In the genomic region with DNA sequence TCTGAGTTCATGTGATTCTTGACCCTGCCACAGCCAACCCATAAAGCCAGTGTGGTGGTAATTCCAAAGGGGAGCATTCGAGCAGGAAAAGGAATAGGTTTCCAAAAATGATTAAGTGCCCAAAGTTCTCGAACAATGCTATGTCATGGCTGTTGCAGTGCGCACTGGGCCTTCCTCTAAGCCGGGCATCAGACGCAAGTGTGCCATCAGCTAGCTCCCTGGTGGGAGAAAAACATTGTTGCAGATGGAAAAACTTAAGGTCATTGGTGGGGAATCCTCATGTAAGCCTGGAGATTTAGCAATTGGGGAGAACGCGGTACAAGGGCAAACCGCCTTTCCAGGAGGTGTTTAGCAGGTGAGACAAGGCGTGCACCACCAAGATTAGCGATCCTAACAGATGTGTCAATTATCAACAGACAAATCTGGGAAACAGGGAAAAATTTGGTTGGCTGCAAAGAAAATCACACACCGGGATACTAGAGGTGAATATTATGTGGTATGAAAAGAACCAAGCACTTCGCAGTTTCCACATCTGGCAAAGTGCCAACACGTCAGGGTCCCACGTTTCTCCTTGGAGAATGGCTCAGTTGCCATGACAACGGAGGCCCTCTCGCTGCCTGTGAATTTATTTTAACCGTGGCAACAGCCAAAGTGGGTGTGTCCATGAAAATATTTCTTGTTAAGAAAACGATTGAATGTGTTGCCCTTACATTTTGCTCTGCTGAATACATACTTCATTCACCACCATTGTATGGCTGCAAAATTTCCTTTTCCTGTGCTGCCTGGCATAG, we compare ENCODE assay signal across 11 cellular contexts.
A peak's percentile ranks its signal among the peaks of the same experiment; 100 is the strongest.
DNase-seq lines count a peak whose midpoint lies in the region; ATAC-seq and TF ChIP-seq lines count a peak whose summit lies in the region.
"Had no signal": no experiment of that assay in that cellular context is flagged by ENCODE, and none has a peak within 500 bp of the region (broad histone marks: within the 10 kb centered on the region; RNA-seq: fewer than 3 reads in every experiment).

No MANE protein-coding gene starts in this region.

- no peak overlapping the region for H3K4me3 Mint-ChIP-seq in GM23338
- H3K4me3 Mint-ChIP-seq: CD4-positive, CD25-positive, alpha-beta regulatory T cell had no signal

- H3K4me1 ChIP-seq in A673 (ENCODE audit: insufficient read depth, low read length, poor library complexity, severe bottlenecking) (peaks cover 13% of the 10 kb centered on the region), GM23338 (ENCODE audit: insufficient read depth) (peaks cover 18% of the 10 kb centered on the region)

- no peak for TF ChIP-seq CTCF in A673 (conservative IDR thresholded peaks at IDR 0.05; ENCODE audit: low read depth, low read length)
- no peak for TF ChIP-seq CTCF in GM23338 (conservative IDR thresholded peaks at IDR 0.05; ENCODE audit: low read depth in 2 of 2)

- H3K9me3 Mint-ChIP-seq in GM23338: no peaks in the 10 kb centered on the region
- H3K9me3 Mint-ChIP-seq: CD4-positive, CD25-positive, alpha-beta regulatory T cell had no signal

- no peak overlapping the region for H2AFZ ChIP-seq in GM23338

- H3K27ac Mint-ChIP-seq in GM23338: peak overlapping the region; percentile 64; the same call in 1 of the 2 replicates

- ATAC-seq in GM23338 (no peak), HG03432 (IDR thresholded peaks at IDR 0.05; ENCODE audit: unreplicated experiment) (no peak), GM21825 (IDR thresholded peaks at IDR 0.05; ENCODE audit: unreplicated experiment) (no peak)

- peaks cover 6% of the 10 kb centered on the region for H3K27me3 Mint-ChIP-seq in GM23338 (ENCODE audit: insufficient read depth, low read depth, poor library complexity)
- H3K27me3 Mint-ChIP-seq: CD4-positive, CD25-positive, alpha-beta regulatory T cell had no signal

- no peak overlapping the region for H3K4me3 ChIP-seq in A673 (ENCODE audit: low read depth, low read length, poor library complexity, severe bottlenecking)
- no peak overlapping the region for H3K4me3 ChIP-seq in GM23338

- H3K36me3 Mint-ChIP-seq in GM23338 (ENCODE audit: low read depth): no peaks in the 10 kb centered on the region; the same call in 2 of the 3 replicates

- no peaks in the 10 kb centered on the region for H4K20me1 ChIP-seq in GM23338 (replicated peaks; ENCODE audit: insufficient read depth)

- H3K27me3 ChIP-seq in A673 (replicated peaks; ENCODE audit: insufficient read depth, low read depth, low read length, poor library complexity): no peaks in the 10 kb centered on the region
- H3K27me3 ChIP-seq in GM23338 (ENCODE audit: insufficient read depth): no peaks in the 10 kb centered on the region

- H3K36me3 ChIP-seq in A673 (ENCODE audit: insufficient read depth, low read length, poor library complexity, severe bottlenecking): no peaks in the 10 kb centered on the region
- no peaks in the 10 kb centered on the region for H3K36me3 ChIP-seq in GM23338 (ENCODE audit: insufficient read depth)

- peaks cover 2% of the 10 kb centered on the region; the same call in 1 of the 2 replicates for H3F3A ChIP-seq in GM23338 (replicated peaks; ENCODE audit: low read depth)

- H3K79me2 ChIP-seq in GM23338 (replicated peaks; ENCODE audit: insufficient read depth): no peaks in the 10 kb centered on the region

- CTCF ChIA-PET in A673 (lab: Charles Lee): no interaction called here

- H3K4me1 Mint-ChIP-seq in GM23338: peaks cover 70% of the 10 kb centered on the region

- DNase-seq in A673 (ENCODE audit: low spot score) (peak; percentile 76), GM23338 (ENCODE audit: low spot score) (peak; percentile 70), inferior parietal cortex (ENCODE audit: extremely low spot score) (peak; percentile 47), NCI-H1694 treated with DMSO at 0.1 percent for 48 hours (lab: John Stamatoyannopoulos, UW) (no peak), HuH-7 (ENCODE audit: low spot score) (no peak)
- peak; percentile 46 for DNase-seq in activated CD8-positive, alpha-beta memory T cell treated with anti-CD3 and anti-CD28 coated beads, Interleukin-2, amount 50 U/mL, for 48 hours
- DNase-seq: aorta, NCI-H1048 had no signal

- H3K4me2 ChIP-seq in GM23338: no peak overlapping the region

- no peak overlapping the region for H3K27ac ChIP-seq in A673 (ENCODE audit: low read depth, low read length, poor library complexity, severe bottlenecking)
- H3K27ac ChIP-seq in GM23338 (ENCODE audit: low read depth): no peak overlapping the region

- intact Hi-C loops in A673 (cut with micrococcal nuclease; ENCODE audit: unreplicated experiment): no loop called here

- no TSS peak for BruUV-seq in A673 (replicated peaks; lab: Mats Ljungman, UMichigan)

- POLR2A ChIA-PET in A673 (lab: Charles Lee; ENCODE audit: low non-redundant PET): no interaction called here

- 0 out of 2 replicates have a peak, but pooled peaks cover 4% of the 10 kb centered on the region for H3K9me2 ChIP-seq in GM23338 (ENCODE audit: insufficient read depth)

- no peaks in the 10 kb centered on the region for H3K9me3 ChIP-seq in A673 (ENCODE audit: low read depth, low read length, poor library complexity, severe bottlenecking)

TF ChIP-seq in GM23338, 12 proteins besides CTCF, POLR2A, EP300 and RAD21:
- no peak for TF ChIP-seq EZH2phosphoT487 (IDR thresholded peaks at IDR 0.05; ENCODE audit: unreplicated experiment)
- no peak for TF ChIP-seq NANOG (IDR thresholded peaks at IDR 0.05; ENCODE audit: borderline replicate concordance)
- no peak for TF ChIP-seq STAT1 (IDR thresholded peaks at IDR 0.05; ENCODE audit: unreplicated experiment)
- TF ChIP-seq ZNF114 (CRISPR knock-in tag; IDR thresholded peaks at IDR 0.05): no peak
- TF ChIP-seq EZH2 (IDR thresholded peaks at IDR 0.05; ENCODE audit: low read depth, unreplicated experiment): no peak
- no peak for TF ChIP-seq POLR2AphosphoS5 (IDR thresholded peaks at IDR 0.05; ENCODE audit: low read depth)
- no peak for TF ChIP-seq ETS1 (IDR thresholded peaks at IDR 0.05)

Comparison
In these comparisons a context has a peak if more than half of its experiments do, and no peak if none do; other contexts are left out.
1. DNase-seq: peak in A673 (single experiment), GM23338 (single experiment), activated CD8-positive, alpha-beta memory T cell treated with anti-CD3 and anti-CD28 coated beads, Interleukin-2, amount 50 U/mL, for 48 hours (single experiment) and inferior parietal cortex (single experiment); none in NCI-H1694 treated with DMSO at 0.1 percent for 48 hours (single experiment) and HuH-7 (single experiment).